In the genomic region with DNA sequence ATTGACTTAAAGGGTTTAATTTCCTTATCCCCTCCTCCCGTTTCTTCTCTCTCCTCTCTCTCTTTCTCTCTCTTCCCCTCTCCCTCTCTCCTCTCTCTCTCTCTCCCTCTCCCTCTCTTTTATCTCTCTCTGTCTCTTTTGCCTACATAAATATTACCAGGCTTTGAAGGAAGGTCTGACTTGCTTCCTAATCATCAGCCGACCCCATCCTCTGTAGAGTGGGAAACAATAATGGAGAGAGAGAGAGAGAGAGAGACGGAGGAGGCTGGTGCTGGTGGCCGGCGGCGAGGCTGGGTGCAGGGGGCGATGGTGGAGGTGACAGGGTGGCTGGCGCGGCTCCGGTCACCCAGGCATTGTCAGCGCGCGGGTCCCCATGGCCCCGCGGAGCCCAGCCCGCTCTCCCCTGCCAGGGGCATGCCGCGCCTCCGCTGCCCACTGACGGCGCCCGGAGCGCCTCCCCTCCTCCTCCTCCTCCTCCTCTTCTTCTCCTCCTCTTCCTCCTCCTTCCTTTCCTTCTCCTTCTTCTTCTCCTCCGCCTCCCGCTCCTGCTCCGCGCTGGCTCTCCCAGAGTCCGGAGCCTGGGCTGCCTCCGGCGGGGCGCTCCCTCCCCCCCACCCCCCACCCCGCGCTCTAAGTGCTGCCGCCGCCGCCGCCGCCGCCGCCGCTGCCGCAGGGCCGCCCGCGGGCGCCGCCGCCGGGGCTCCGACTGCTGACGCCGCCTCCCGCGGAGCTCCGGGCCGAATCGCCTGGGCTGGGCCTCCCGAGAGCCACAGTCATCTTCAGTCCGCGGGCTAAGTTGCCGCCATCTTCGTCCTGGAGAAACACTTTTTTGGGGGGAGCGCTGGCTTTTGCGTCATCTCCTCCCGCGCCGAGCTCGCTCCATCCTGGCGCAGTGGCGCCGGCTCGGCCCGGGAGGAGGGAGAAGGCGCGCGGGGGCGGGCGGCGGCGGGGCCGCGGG, we compare ENCODE assay signal across 9 cellular contexts.
A peak's percentile ranks its signal among the peaks of the same experiment; 100 is the strongest.
DNase-seq lines count a peak whose midpoint lies in the region; ATAC-seq, FAIRE-seq and TF ChIP-seq lines count a peak whose summit lies in the region.
"Had no signal": no experiment of that assay in that cellular context is flagged by ENCODE, and none has a peak within 500 bp of the region (broad histone marks: within the 10 kb centered on the region; RNA-seq: fewer than 3 reads in every experiment).

No MANE protein-coding gene starts in this region.

- intact Hi-C loops in left colon (cut with DNase I, micrococcal nuclease) = no loop called here

- H3K27me3 ChIP-seq in Peyer's patch (peaks cover 0 to 21% of the 10 kb centered on the region in 2 donors), esophagus (ENCODE audit: control insufficient read depth in 1 of 2, insufficient read depth in 2 of 2, low read length in 2 of 2) (peaks cover 0 to 13% of the 10 kb centered on the region in 2 donors)

- no peak overlapping the region for H3K27ac ChIP-seq in Peyer's patch
- H3K27ac ChIP-seq in esophagus (ENCODE audit: low read depth in 2 of 2, low read length in 1 of 2) = no peak overlapping the region

- no peaks in the 10 kb centered on the region for H3K9me3 ChIP-seq in Peyer's patch
- peaks cover 0 to 4% of the 10 kb centered on the region in 2 donors for H3K9me3 ChIP-seq in esophagus (ENCODE audit: control insufficient read depth in 2 of 2, insufficient read depth in 1 of 2, low read depth in 1 of 2, low read length in 1 of 2)

- TF ChIP-seq POLR2A in Peyer's patch (IDR thresholded peaks at IDR 0.05) = no peak

- 2 to 3% methylated on average over 47 to 82 of the region's 82 CpGs for WGBS in esophagus, 2 donors

- H3K4me3 ChIP-seq in Peyer's patch (peak overlapping the region in 3 of 4 donors; percentile 12 to 36 (median 32)), esophagus (ENCODE audit: low read depth in 1 of 2, low read length in 2 of 2) (peak overlapping the region; percentile 35 to 37)

- peak; percentile 55 for ATAC-seq in omental fat pad (ENCODE audit: low FRiP score)
- no peak for ATAC-seq in left colon
- ATAC-seq in HG03139 (IDR thresholded peaks at IDR 0.05; ENCODE audit: unreplicated experiment) = no peak

- no peak for TF ChIP-seq CTCF in Peyer's patch (IDR thresholded peaks at IDR 0.05)
- no peak for TF ChIP-seq CTCF in omental fat pad (IDR thresholded peaks at IDR 0.05)
- no peak for TF ChIP-seq CTCF in D721Med (IDR thresholded peaks at IDR 0.05; ENCODE audit: insufficient read depth, missing control alignments)

- DNase-seq in DMS153 treated with DMSO at 0.1 percent for 48 hours (lab: John Stamatoyannopoulos, UW; ENCODE audit: unreplicated experiment) (peak; percentile 71), DMS153 (lab: John Stamatoyannopoulos, UW) (no peak), Peyer's patch (no peak), omental fat pad (ENCODE audit: low spot score) (no peak), left colon (no peak), D721Med (ENCODE audit: insufficient read length, low spot score) (no peak)

- H3K4me1 ChIP-seq in Peyer's patch = no peaks in the 10 kb centered on the region
- H3K4me1 ChIP-seq in esophagus (ENCODE audit: control insufficient read depth in 2 of 2, insufficient read depth in 2 of 2, low read length in 1 of 2) = peaks cover 4 to 6% of the 10 kb centered on the region in 2 donors

- H3K36me3 ChIP-seq in Peyer's patch = no peaks in the 10 kb centered on the region
- no peaks in the 10 kb centered on the region for H3K36me3 ChIP-seq in esophagus (ENCODE audit: control insufficient read depth in 2 of 2, insufficient read depth in 2 of 2, low read length in 1 of 2)

- no peak for FAIRE-seq in D721Med (lab: Jason Lieb, UNC)
- FAIRE-seq: A204.1 had no signal
